In genomic region chr12:49403887-49404517, GRCh38 we compare ENCODE assay signal across 1 cellular context.
TF ChIP-seq lines count a peak whose summit lies in the region.

No MANE protein-coding gene starts in this region.

TF ChIP-seq in HepG2, 621 proteins besides CTCF, POLR2A, EP300 and RAD21:
- no peak for TF ChIP-seq MLLT10 (CRISPR knock-in tag; IDR thresholded peaks at IDR 0.05)
- TF ChIP-seq MAFF (IDR thresholded peaks at IDR 0.05; ENCODE audit: low read depth, low read length), result no peak
- TF ChIP-seq FOXM1 (CRISPR knock-in tag; IDR thresholded peaks at IDR 0.05), result no peak
- no peak for TF ChIP-seq ZNF850 (CRISPR knock-in tag; conservative IDR thresholded peaks at IDR 0.05)
- no peak for TF ChIP-seq ZNF138 (CRISPR knock-in tag; IDR thresholded peaks at IDR 0.05; ENCODE audit: low read depth)
- no peak for TF ChIP-seq ZNF362 (CRISPR knock-in tag; IDR thresholded peaks at IDR 0.05; ENCODE audit: borderline replicate concordance)
- no peak for TF ChIP-seq JUND (CRISPR knock-in tag; IDR thresholded peaks at IDR 0.05)
- TF ChIP-seq NAIF1 (CRISPR knock-in tag; IDR thresholded peaks at IDR 0.05; ENCODE audit: borderline replicate concordance), result no peak
- no peak for TF ChIP-seq ZNF770 (CRISPR knock-in tag; IDR thresholded peaks at IDR 0.05)
- no peak for TF ChIP-seq CREBL2 (CRISPR knock-in tag; IDR thresholded peaks at IDR 0.05; ENCODE audit: borderline replicate concordance)
- TF ChIP-seq ZNF747 (CRISPR knock-in tag; IDR thresholded peaks at IDR 0.05; ENCODE audit: borderline replicate concordance), result no peak
- TF ChIP-seq THAP9 (CRISPR knock-in tag; IDR thresholded peaks at IDR 0.05; ENCODE audit: borderline replicate concordance), result no peak
- TF ChIP-seq NCOR1 (IDR thresholded peaks at IDR 0.05; ENCODE audit: borderline replicate concordance, low read length), result no peak
- TF ChIP-seq ZNF710 (CRISPR knock-in tag; IDR thresholded peaks at IDR 0.05; ENCODE audit: borderline replicate concordance), result no peak
- TF ChIP-seq MTA3 (CRISPR knock-in tag; IDR thresholded peaks at IDR 0.05), result no peak
- TF ChIP-seq KLF15 (CRISPR knock-in tag; IDR thresholded peaks at IDR 0.05; ENCODE audit: borderline replicate concordance), result no peak
